In genomic region chr1:196148367-196148970, GRCh38 we compare ENCODE assay signal across 9 cellular contexts.
A peak's percentile ranks its signal among the peaks of the same experiment; 100 is the strongest.
DNase-seq lines count a peak whose midpoint lies in the region; ATAC-seq, FAIRE-seq and TF ChIP-seq lines count a peak whose summit lies in the region.
"Had no signal": no experiment of that assay in that cellular context is flagged by ENCODE, and none has a peak within 500 bp of the region (broad histone marks: within the 10 kb centered on the region; RNA-seq: fewer than 3 reads in every experiment).

No MANE protein-coding gene starts in this region.

- intact Hi-C loops in pancreas (cut with DNase I) = loop anchor here in 1 of 3 donors (5.0 kb wide), 1 partner anchor 519 kb away; no protein-coding TSS in a partner anchor

- ATAC-seq in HG02870 (IDR thresholded peaks at IDR 0.05; ENCODE audit: unreplicated experiment) = peak; percentile 35
- peak in 2 of 4 donors; percentile 48 to 56 for ATAC-seq in pancreas
- no peak for ATAC-seq in activated T-cell treated with anti-CD3 and anti-CD28 coated beads, Interleukin-2, amount 50 U/mL, for 72 hours (replicated peaks in 1 of 2)

- H3K27me3 Mint-ChIP-seq in activated T-cell treated with anti-CD3 and anti-CD28 coated beads, Interleukin-2, amount 50 U/mL, for 72 hours (ENCODE audit: low read depth) = no peaks in the 10 kb centered on the region
- H3K27me3 Mint-ChIP-seq: CD4-positive, CD25-positive, alpha-beta regulatory T cell had no signal

- H3K27ac Mint-ChIP-seq in activated T-cell treated with anti-CD3 and anti-CD28 coated beads, Interleukin-2, amount 50 U/mL, for 72 hours = no peak overlapping the region
- H3K27ac Mint-ChIP-seq: CD4-positive, CD25-positive, alpha-beta regulatory T cell had no signal

- peak; percentile 41 for DNase-seq in NCI-H1436 (lab: John Stamatoyannopoulos, UW)
- no peak for DNase-seq in NCI-H1436 treated with DMSO at 0.1 percent for 48 hours (lab: John Stamatoyannopoulos, UW)
- peak; percentile 29 for DNase-seq in NCI-H748 (lab: John Stamatoyannopoulos, UW; ENCODE audit: unreplicated experiment)
- DNase-seq in dermis blood vessel endothelial cell = peak; percentile 52
- no peak for DNase-seq in pancreas
- DNase-seq in activated effector memory CD4-positive, alpha-beta T cell treated with Interleukin-2 at 50 U/mL for 16 hours = no peak
- no peak for DNase-seq in activated T-cell treated with anti-CD3 and anti-CD28 coated beads, Interleukin-2, amount 50 U/mL, for 72 hours

- peak; percentile 26 to 49 (median 42) for TF ChIP-seq CTCF in pancreas (IDR thresholded peaks at IDR 0.05)

- FAIRE-seq in pancreas (lab: Jason Lieb, UNC) = peak; percentile 95

- no peaks in the 10 kb centered on the region for H3K36me3 ChIP-seq in pancreas

- H3K4me1 Mint-ChIP-seq in activated T-cell treated with anti-CD3 and anti-CD28 coated beads, Interleukin-2, amount 50 U/mL, for 72 hours (ENCODE audit: low read depth) = no peaks in the 10 kb centered on the region
- H3K4me1 Mint-ChIP-seq: CD4-positive, CD25-positive, alpha-beta regulatory T cell had no signal

- no peak overlapping the region for H3K27ac ChIP-seq in pancreas

- H3K9me3 ChIP-seq in pancreas = no peaks in the 10 kb centered on the region

- H3K4me1 ChIP-seq in pancreas = peaks cover 0 to 5% (median 5%) of the 10 kb centered on the region in 3 donors

- no peak overlapping the region for H3K4me3 Mint-ChIP-seq in activated T-cell treated with anti-CD3 and anti-CD28 coated beads, Interleukin-2, amount 50 U/mL, for 72 hours
- H3K4me3 Mint-ChIP-seq: CD4-positive, CD25-positive, alpha-beta regulatory T cell had no signal

- WGBS in pancreas, 2 donors = 37 to 38% methylated on average over 3 of the region's 3 CpGs

- no peaks in the 10 kb centered on the region for H3K36me3 Mint-ChIP-seq in activated T-cell treated with anti-CD3 and anti-CD28 coated beads, Interleukin-2, amount 50 U/mL, for 72 hours (ENCODE audit: insufficient read depth in 2 of 2)
- H3K36me3 Mint-ChIP-seq: CD4-positive, CD25-positive, alpha-beta regulatory T cell had no signal

- H3K4me3 ChIP-seq in pancreas = no peak overlapping the region

- no peaks in the 10 kb centered on the region for H3K27me3 ChIP-seq in pancreas

- no peaks in the 10 kb centered on the region for H3K9me3 Mint-ChIP-seq in activated T-cell treated with anti-CD3 and anti-CD28 coated beads, Interleukin-2, amount 50 U/mL, for 72 hours

Comparison
In these comparisons a context has a peak if more than half of its experiments do, and no peak if none do; other contexts are left out.
1. DNase-seq: peak in NCI-H1436 (single experiment), NCI-H748 (single experiment) and dermis blood vessel endothelial cell (single experiment); none in NCI-H1436 treated with DMSO at 0.1 percent for 48 hours (single experiment), pancreas (0 of 6), activated effector memory CD4-positive, alpha-beta T cell treated with Interleukin-2 at 50 U/mL for 16 hours (single experiment) and activated T-cell treated with anti-CD3 and anti-CD28 coated beads, Interleukin-2, amount 50 U/mL, for 72 hours (0 of 2).